Comparison of ENCODE assay signal across 24 cellular contexts in genomic region chr20:49490689-49491088, GRCh38. TPM values are rescaled to one million over a fixed set of nuclear protein-coding genes. Genes with fewer than 3 reads are reported as not detected.
DNase-seq lines count a peak whose midpoint lies in the region; ATAC-seq, FAIRE-seq and TF ChIP-seq lines count a peak whose summit lies in the region.
"Had no signal": no experiment of that assay in that cellular context is flagged by ENCODE, and none has a peak within 500 bp of the region (broad histone marks: within the 10 kb centered on the region; RNA-seq: fewer than 3 reads in every experiment).

No MANE protein-coding gene starts in this region.

- FAIRE-seq in bronchial epithelial cell (lab: Jason Lieb, UNC): no peak
- FAIRE-seq: GM18507, H54 had no signal

- H3K9me3 ChIP-seq in PC-3 (ENCODE audit: low read length) (no peaks in the 10 kb centered on the region), right lobe of liver (no peaks in the 10 kb centered on the region), subcutaneous abdominal adipose tissue (ENCODE audit: control insufficient read depth in 5 of 5, low read length in 5 of 5) (no peaks in the 10 kb centered on the region)

- no TSS peak for BruUV-seq in PC-3 (replicated peaks; lab: Mats Ljungman, UMichigan)

- DNase-seq in PC-3: peak; percentile 52
- DNase-seq in bronchial epithelial cell (ENCODE audit: low read depth): peak; percentile 5
- DNase-seq in right lobe of liver: no peak
- no peak for DNase-seq in activated CD4-positive, alpha-beta T cell treated with anti-CD3 and anti-CD28 coated beads, Interleukin-2, amount 10 ng/mL, durations not matched to agents 24 days and 14 days
- DNase-seq in CD14-positive monocyte (ENCODE audit: low spot score): no peak
- DNase-seq in NCI-H1417 treated with DMSO at 0.1 percent for 48 hours (lab: John Stamatoyannopoulos, UW): no peak
- DNase-seq: CD4-positive, CD25-positive, alpha-beta regulatory T cell; DMS153; Karpas-422; NCI-H1092; NCI-H146; NCI-H1930; NCI-H2107; NCI-H446; NCI-H524 treated with DMSO at 0.1 percent for 48 hours; NCI-H774; NK-92 treated with Interleukin-12 subunit alpha and Interleukin-12 subunit beta, amount 100 ng/mL, for 24 hours; SHP77 had no signal

- H2AFZ ChIP-seq in PC-3 (ENCODE audit: low read length): no peak overlapping the region
- H2AFZ ChIP-seq: PC-9 had no signal

- H3K4me1 ChIP-seq in PC-3 (ENCODE audit: insufficient read depth, low read length) (peaks cover 5% of the 10 kb centered on the region; the same call in 1 of the 2 replicates), right lobe of liver (peaks cover 0 to 9% (median 0%) of the 10 kb centered on the region in 4 donors), subcutaneous abdominal adipose tissue (ENCODE audit: control insufficient read depth in 5 of 5, insufficient read depth in 5 of 5, low read length in 5 of 5) (peaks cover 0 to 24% (median 22%) of the 10 kb centered on the region in 5 donors)

- no peak overlapping the region for H3K4me3 Mint-ChIP-seq in activated CD4-positive, alpha-beta T cell treated with anti-CD3 and anti-CD28 coated beads, Interleukin-2, amount 10 ng/mL, durations not matched to agents 24 days and 14 days
- no peak overlapping the region for H3K4me3 Mint-ChIP-seq in CD14-positive monocyte
- H3K4me3 Mint-ChIP-seq: CD4-positive, CD25-positive, alpha-beta regulatory T cell had no signal

- H3K27ac ChIP-seq in PC-3 (ENCODE audit: low read length): no peak overlapping the region
- H3K27ac ChIP-seq in right lobe of liver: no peak overlapping the region
- peak overlapping the region; percentile 86 for H3K27ac ChIP-seq in subcutaneous abdominal adipose tissue (ENCODE audit: low read depth, low read length)
- H3K27ac ChIP-seq: PC-9, RWPE1 had no signal

- H3K27ac Mint-ChIP-seq in activated CD4-positive, alpha-beta T cell treated with anti-CD3 and anti-CD28 coated beads, Interleukin-2, amount 10 ng/mL, durations not matched to agents 24 days and 14 days: no peak overlapping the region
- H3K27ac Mint-ChIP-seq in CD14-positive monocyte: no peak overlapping the region
- H3K27ac Mint-ChIP-seq: CD4-positive, CD25-positive, alpha-beta regulatory T cell had no signal

- peaks cover 15% of the 10 kb centered on the region for H3K9me3 Mint-ChIP-seq in activated CD4-positive, alpha-beta T cell treated with anti-CD3 and anti-CD28 coated beads, Interleukin-2, amount 10 ng/mL, durations not matched to agents 24 days and 14 days
- H3K9me3 Mint-ChIP-seq in CD14-positive monocyte: peaks cover 0 to 4% (median 0%) of the 10 kb centered on the region in 7 donors

- intact Hi-C loops in PC-3 (cut with micrococcal nuclease) (no loop called here), right lobe of liver (cut with DNase I) (no loop called here), CD14-positive monocyte (cut with micrococcal nuclease) (no loop called here)
- intact Hi-C loops in activated CD4-positive, alpha-beta T cell treated with anti-CD3 and anti-CD28 coated beads, Interleukin-2, amount 10 ng/mL, durations not matched to agents 24 days and 14 days (cut with micrococcal nuclease): no loop called here

- peaks cover under 1% of the 10 kb centered on the region for H3K4me1 Mint-ChIP-seq in activated CD4-positive, alpha-beta T cell treated with anti-CD3 and anti-CD28 coated beads, Interleukin-2, amount 10 ng/mL, durations not matched to agents 24 days and 14 days
- H3K4me1 Mint-ChIP-seq in CD14-positive monocyte: no peaks in the 10 kb centered on the region
- H3K4me1 Mint-ChIP-seq: CD4-positive, CD25-positive, alpha-beta regulatory T cell had no signal

- H3K27me3 ChIP-seq in PC-3 (ENCODE audit: low read length) (peaks cover 38% of the 10 kb centered on the region), bronchial epithelial cell (ENCODE audit: control insufficient read depth, insufficient read depth, low read length) (peaks cover 2% of the 10 kb centered on the region), right lobe of liver (no peaks in the 10 kb centered on the region), subcutaneous abdominal adipose tissue (ENCODE audit: control insufficient read depth in 5 of 5, insufficient read depth in 4 of 5, low read length in 5 of 5) (no peaks in the 10 kb centered on the region)

- no peak overlapping the region for H3K4me2 ChIP-seq in PC-3 (ENCODE audit: low read length)
- H3K4me2 ChIP-seq: PC-9 had no signal

- H3K36me3 ChIP-seq in PC-3 (ENCODE audit: low read depth, low read length): no peaks in the 10 kb centered on the region
- no peaks in the 10 kb centered on the region for H3K36me3 ChIP-seq in bronchial epithelial cell (ENCODE audit: control insufficient read depth, insufficient read depth, low read length)
- H3K36me3 ChIP-seq in right lobe of liver: no peaks in the 10 kb centered on the region
- H3K36me3 ChIP-seq in subcutaneous abdominal adipose tissue (ENCODE audit: control insufficient read depth in 5 of 5, insufficient read depth in 5 of 5, low read length in 5 of 5): no peaks in the 10 kb centered on the region

- H3K4me3 ChIP-seq in PC-3 (ENCODE audit: low read length): no peak overlapping the region
- no peak overlapping the region for H3K4me3 ChIP-seq in bronchial epithelial cell (ENCODE audit: low read depth, low read length)
- no peak overlapping the region for H3K4me3 ChIP-seq in right lobe of liver
- H3K4me3 ChIP-seq in subcutaneous abdominal adipose tissue (ENCODE audit: low read depth in 1 of 5, low read length in 5 of 5): no peak overlapping the region
- H3K4me3 ChIP-seq: PC-9 had no signal

- H4K20me1 ChIP-seq in PC-3 (ENCODE audit: low read length): no peaks in the 10 kb centered on the region

- H3K9ac ChIP-seq in PC-3 (ENCODE audit: low read length): no peak overlapping the region
- H3K9ac ChIP-seq in subcutaneous abdominal adipose tissue (ENCODE audit: low read length in 5 of 5): no peak overlapping the region

- CTCF ChIA-PET in PC-3 (lab: Charles Lee): no interaction called here

- no peak for TF ChIP-seq CTCF in PC-3 (conservative IDR thresholded peaks at IDR 0.05; ENCODE audit: low read depth, low read length)
- no peak for TF ChIP-seq CTCF in bronchial epithelial cell (IDR thresholded peaks at IDR 0.05; ENCODE audit: insufficient read depth, low read length, severe bottlenecking)
- no peak for TF ChIP-seq CTCF in right lobe of liver (IDR thresholded peaks at IDR 0.05)
- TF ChIP-seq CTCF in CD14-positive monocyte (IDR thresholded peaks at IDR 0.05): no peak

- 33% methylated on average over 1 of the region's 1 CpG for WGBS in right lobe of liver (ENCODE audit: insufficient coverage, low coverage, low lambda C conversion rate, missing lambda C conversion rate)

- POLR2A ChIA-PET in PC-3 (lab: Charles Lee; ENCODE audit: unreplicated experiment): no interaction called here

- ATAC-seq in PC-3 (peak; percentile 78), right lobe of liver (peak in 3 of 4 donors; percentile 57 to 88 (median 64))

- no peaks in the 10 kb centered on the region for H3K9me2 ChIP-seq in PC-3 (replicated peaks; ENCODE audit: low read length)

- H3F3A ChIP-seq in PC-3 (ENCODE audit: low read length, unreplicated experiment): no peaks in the 10 kb centered on the region

- H3K79me2 ChIP-seq in PC-3 (ENCODE audit: low read length): no peaks in the 10 kb centered on the region

- no peaks in the 10 kb centered on the region for H3K36me3 Mint-ChIP-seq in activated CD4-positive, alpha-beta T cell treated with anti-CD3 and anti-CD28 coated beads, Interleukin-2, amount 10 ng/mL, durations not matched to agents 24 days and 14 days (ENCODE audit: low read depth)
- no peaks in the 10 kb centered on the region for H3K36me3 Mint-ChIP-seq in CD14-positive monocyte
- H3K36me3 Mint-ChIP-seq: CD4-positive, CD25-positive, alpha-beta regulatory T cell had no signal

- no peak for TF ChIP-seq POLR2A in right lobe of liver (IDR thresholded peaks at IDR 0.05)

- H3K27me3 Mint-ChIP-seq in activated CD4-positive, alpha-beta T cell treated with anti-CD3 and anti-CD28 coated beads, Interleukin-2, amount 10 ng/mL, durations not matched to agents 24 days and 14 days: peaks cover 41% of the 10 kb centered on the region
- peaks cover 20 to 35% (median 30%) of the 10 kb centered on the region in 3 donors for H3K27me3 Mint-ChIP-seq in CD14-positive monocyte (ENCODE audit: low read depth in 3 of 3)

RNA-seq across cellular contexts. Expression of gene KCNB1, which starts 8.2 kb away (rescaled TPM):
- 0.04 and 0.35 TPM in 2 replicates for total RNA-seq in PC-3 (2014; rRNA removed)
- not detected in 2 replicates for total RNA-seq in bronchial epithelial cell
- 1 to 10 TPM; 1.5 to 8.2 (median 3.8) TPM for total RNA-seq in right lobe of liver
- total RNA-seq in activated CD4-positive, alpha-beta T cell treated with anti-CD3 and anti-CD28 coated beads, Interleukin-2, amount 10 ng/mL, durations not matched to agents 24 days and 14 days: 0.07 TPM in 2 replicates
- not detected for polyA plus RNA-seq in CD14-positive monocyte
- total RNA-seq: CD4-positive, CD25-positive, alpha-beta regulatory T cell; HT-29 had no signal

Comparison
In these comparisons a context has a peak if more than half of its experiments do, and no peak if none do; other contexts are left out.
1. DNase-seq: peak in PC-3 (single experiment) and bronchial epithelial cell (single experiment); none in right lobe of liver (0 of 3), activated CD4-positive, alpha-beta T cell treated with anti-CD3 and anti-CD28 coated beads, Interleukin-2, amount 10 ng/mL, durations not matched to agents 24 days and 14 days (single experiment), CD14-positive monocyte (single experiment) and NCI-H1417 treated with DMSO at 0.1 percent for 48 hours (single experiment).